Comparison of ENCODE assay signal across 17 cellular contexts in the genomic region with DNA sequence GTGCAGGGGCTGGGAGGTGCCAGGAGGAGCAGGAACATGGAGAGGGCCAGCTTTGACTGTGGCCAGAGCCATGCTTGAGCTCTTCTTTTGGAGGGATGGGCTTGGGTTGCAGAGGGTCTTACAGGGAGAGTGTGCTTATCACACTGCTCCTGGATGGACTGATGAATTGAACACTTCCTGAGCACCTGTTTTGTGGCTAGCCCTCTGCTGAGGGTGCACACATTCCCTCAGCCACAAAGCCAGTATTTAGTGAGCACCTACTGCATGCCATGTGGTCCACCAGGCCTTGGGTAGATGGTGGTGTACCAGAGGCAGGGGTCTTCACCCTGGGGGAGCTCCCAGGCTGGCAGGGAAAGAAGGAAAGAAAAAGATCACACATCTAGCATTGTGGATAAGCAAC.
"Had no signal": no experiment of that assay in that cellular context is flagged by ENCODE, and none has a peak within 500 bp of the region (broad histone marks: within the 10 kb centered on the region; RNA-seq: fewer than 3 reads in every experiment).

No MANE protein-coding gene starts in this region.

- H3K27me3 ChIP-seq: breast epithelium, esophagus squamous epithelium, left lung, sigmoid colon, upper lobe of left lung had no signal

- H3K27ac ChIP-seq: left lung, sigmoid colon had no signal

- H3K4me3 ChIP-seq: breast epithelium, esophagus squamous epithelium, left lung, sigmoid colon, upper lobe of left lung had no signal

- H3K9me3 ChIP-seq: breast epithelium, esophagus squamous epithelium, left lung, sigmoid colon, upper lobe of left lung had no signal

- DNase-seq: activated CD4-positive, alpha-beta T cell treated with anti-CD3 and anti-CD28 coated beads, Interleukin-2, amount 50 U/mL, for 4 hours; activated CD4-positive, CD25-positive, alpha-beta regulatory T cell; activated CD8-positive, alpha-beta memory T cell treated with anti-CD3 and anti-CD28 coated beads, Interleukin-2, amount 10 ng/mL, durations not matched to agents 7 days and 5 days; activated effector memory CD4-positive, alpha-beta T cell treated with anti-CD3 and anti-CD28 coated beads, Interleukin-2, amount 50 U/mL, for 16 hours; activated naive CD8-positive, alpha-beta T cell treated with anti-CD3 and anti-CD28 coated beads for 36 hours; activated T-cell treated with anti-CD3 and anti-CD28 coated beads, Interleukin-2, amount 50 U/mL, for 24 hours; anterior cingulate cortex; esophagus squamous epithelium; foreskin fibroblast; left lung; nephron progenitor cell; sigmoid colon; stimulated activated CD4-positive, alpha-beta T cell treated with anti-CD3 and anti-CD28 coated beads, Interleukin-4, amount 100 ng/mL, for 1 hour; stimulated activated CD8-positive, alpha-beta memory T cell treated with anti-CD3 and anti-CD28 coated beads, Interleukin-4, amount 100 ng/mL, for 48 hours; T-cell had no signal

- H3K36me3 ChIP-seq: breast epithelium, esophagus squamous epithelium, left lung, sigmoid colon, upper lobe of left lung had no signal

- ATAC-seq: left lung, T-cell had no signal
